In genomic region chrX:11899091-11899490, GRCh38 we compare ENCODE assay signal across 20 cellular contexts.
A peak's percentile ranks its signal among the peaks of the same experiment; 100 is the strongest.
DNase-seq lines count a peak whose midpoint lies in the region; ATAC-seq, FAIRE-seq and TF ChIP-seq lines count a peak whose summit lies in the region.
"Had no signal": no experiment of that assay in that cellular context is flagged by ENCODE, and none has a peak within 500 bp of the region (broad histone marks: within the 10 kb centered on the region; RNA-seq: fewer than 3 reads in every experiment).

No MANE protein-coding gene starts in this region.

- peak in 1 of 2 experiments; percentile 59 for DNase-seq in A549 (ENCODE audit: low read depth in 1 of 2, low spot score in 1 of 2)
- peak; percentile 8 for DNase-seq in HS-27A (ENCODE audit: low read depth)
- peak; percentile 65 for DNase-seq in amniotic epithelial cell (ENCODE audit: low read depth)
- DNase-seq in glomerular visceral epithelial cell (ENCODE audit: extremely low spot score), result peak; percentile 63
- DNase-seq in substantia nigra (lab: John Stamatoyannopoulos, UW), result no peak
- DNase-seq in HK-2 (ENCODE audit: unreplicated experiment), result no peak
- no peak for DNase-seq in stimulated activated CD8-positive, alpha-beta memory T cell treated with anti-CD3 and anti-CD28 coated beads, Interleukin-4, amount 100 ng/mL, for 48 hours
- DNase-seq: activated CD4-positive, alpha-beta memory T cell treated with anti-CD3 and anti-CD28 coated beads, Interleukin-2, amount 10 ng/mL, durations not matched to agents 7 days and 5 days; activated naive CD8-positive, alpha-beta T cell treated with anti-CD3 and anti-CD28 coated beads, Interleukin-2, amount 50 U/mL, for 24 hours; activated T-cell treated with anti-CD3 and anti-CD28 coated beads, Interleukin-2, amount 50 U/mL, for 72 hours; Caco-2; hippocampal formation; IMR-90; left ventricle myocardium inferior; naive thymus-derived CD8-positive, alpha-beta T cell; NCI-H1436; OCI-M1 had no signal

- peak; percentile 18 for FAIRE-seq in A549 (lab: Jason Lieb, UNC)

- 2% methylated on average over 2 of the region's 2 CpGs for WGBS in A549 (ENCODE audit: missing lambda C conversion rate)

- peaks cover 13% of the 10 kb centered on the region; the same call in 2 of the 3 replicates for H3K4me1 ChIP-seq in A549
- H3K4me1 ChIP-seq: Caco-2, left ventricle myocardium inferior, right atrium auricular region had no signal

- ATAC-seq in A549 (peak; percentile 32 to 39; a peak in 2 of 6 replicates), HG02588 (IDR thresholded peaks at IDR 0.05; ENCODE audit: unreplicated experiment) (no peak)
- ATAC-seq: activated naive CD8-positive, alpha-beta T cell treated with anti-CD3 and anti-CD28 coated beads, Interleukin-2, amount 50 U/mL, for 24 hours; activated T-cell treated with anti-CD3 and anti-CD28 coated beads, Interleukin-2, amount 50 U/mL, for 72 hours; naive thymus-derived CD8-positive, alpha-beta T cell had no signal

- no peak for TF ChIP-seq CTCF in A549 (IDR thresholded peaks at IDR 0.05)

- no peak for TF ChIP-seq POLR2A in A549 (IDR thresholded peaks at IDR 0.05; ENCODE audit: low read length)

- CTCF ChIA-PET in A549 (lab: Yijun Ruan, JAX), result interaction anchor here (1.0 kb wide), 1 partner anchor 112 kb away, joined by 3 read pairs; no protein-coding TSS in a partner anchor

- no peak for TF ChIP-seq EP300 in A549 (IDR thresholded peaks at IDR 0.05)

- H3K27ac ChIP-seq in A549 (peak overlapping the region; percentile 59 to 65; a peak in 5 of 6 replicates), substantia nigra (ENCODE audit: low read depth, low read length, poor library complexity, severe bottlenecking) (no peak overlapping the region)
- H3K27ac ChIP-seq: left ventricle myocardium inferior, right atrium auricular region, VCaP had no signal

- no peaks in the 10 kb centered on the region for H3K9me3 ChIP-seq in A549
- H3K9me3 ChIP-seq: Caco-2, left ventricle myocardium inferior had no signal

- peak overlapping the region; percentile 53 for H3K4me2 ChIP-seq in A549

- TF ChIP-seq RAD21 in A549 (conservative IDR thresholded peaks at IDR 0.05 in 1 of 2, IDR thresholded peaks at IDR 0.05 in 1 of 2), result no peak

- POLR2A ChIA-PET in A549 (lab: Yijun Ruan, JAX), result no interaction called here

- no peak overlapping the region for H3K4me3 ChIP-seq in A549
- H3K4me3 ChIP-seq: left ventricle myocardium inferior, right atrium auricular region had no signal

TF ChIP-seq in A549, 52 proteins besides CTCF, POLR2A, EP300 and RAD21:
- TF ChIP-seq JUNB (IDR thresholded peaks at IDR 0.05) (peak; percentile 68), GATA3 (IDR thresholded peaks at IDR 0.05; ENCODE audit: borderline replicate concordance) (peak; percentile 61; the same call in 1 of the 2 replicates), NR3C1 (IDR thresholded peaks at IDR 0.05) (no peak), FOSL2 (IDR thresholded peaks at IDR 0.05) (no peak; the same call in 1 of the 2 replicates), FOSL2 (CRISPR knock-in tag; IDR thresholded peaks at IDR 0.05) (peak; percentile 55)

Comparison
In these comparisons a context has a peak if more than half of its experiments do, and no peak if none do; other contexts are left out.
1. DNase-seq: peak in HS-27A (single experiment), amniotic epithelial cell (single experiment) and glomerular visceral epithelial cell (single experiment); none in substantia nigra (0 of 49), HK-2 (single experiment) and stimulated activated CD8-positive, alpha-beta memory T cell treated with anti-CD3 and anti-CD28 coated beads, Interleukin-4, amount 100 ng/mL, for 48 hours (single experiment).